ENCODE assay signal across 21 cellular contexts in the genomic region with DNA sequence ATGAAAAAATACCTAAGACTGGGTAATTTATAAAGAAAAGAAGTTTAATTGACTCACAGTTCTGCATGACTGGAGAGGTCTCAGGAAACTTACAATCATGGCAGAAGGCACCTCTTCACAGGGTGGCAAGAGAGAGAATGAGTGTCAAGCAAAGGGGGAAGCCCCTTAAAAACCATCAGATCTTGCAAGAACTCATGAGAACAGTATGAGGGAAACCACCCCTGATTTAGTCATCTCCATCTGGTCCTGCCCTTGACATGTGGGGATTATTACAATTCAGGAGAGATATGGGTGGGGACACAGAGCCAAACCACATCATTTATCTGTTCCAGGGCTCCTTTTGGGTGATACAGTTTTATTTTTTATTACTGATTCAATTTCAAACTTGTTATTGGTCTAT. TPM values are rescaled to one million over a fixed set of nuclear protein-coding genes. Genes with fewer than 3 reads are reported as not detected.
DNase-seq lines count a peak whose midpoint lies in the region; ATAC-seq, FAIRE-seq and TF ChIP-seq lines count a peak whose summit lies in the region.
"Had no signal": no experiment of that assay in that cellular context is flagged by ENCODE, and none has a peak within 500 bp of the region (broad histone marks: within the 10 kb centered on the region; RNA-seq: fewer than 3 reads in every experiment).

No MANE protein-coding gene starts in this region.

- RAD21 ChIA-PET in GM12878 (lab: Charles Lee; ENCODE audit: unreplicated experiment) = no interaction called here

- intact Hi-C loops in GM12878 (cut with micrococcal nuclease; ENCODE audit: unreplicated experiment) = no loop called here
- intact Hi-C loops in vagina (cut with DNase I) = no loop called here

- H2AFZ ChIP-seq in GM12878 (ENCODE audit: control insufficient read depth, low read depth, low read length) = no peak overlapping the region
- H2AFZ ChIP-seq: parathyroid adenoma had no signal

- TF ChIP-seq EP300 in GM12878 (IDR thresholded peaks at IDR 0.05; ENCODE audit: borderline replicate concordance in 1 of 2, control insufficient read depth in 1 of 2, low read depth in 2 of 2, low read length in 2 of 2) = no peak

- ATAC-seq in GM18498 (IDR thresholded peaks at IDR 0.05; ENCODE audit: unreplicated experiment) (peak; percentile 74), GM18870 (IDR thresholded peaks at IDR 0.05; ENCODE audit: unreplicated experiment) (peak; percentile 98), HG02852 (IDR thresholded peaks at IDR 0.05; ENCODE audit: unreplicated experiment) (peak; percentile 77), GM12878 (peak; percentile 39; the same call in 1 of the 3 replicates)
- ATAC-seq: left lobe of liver; natural killer cell treated with Interleukin-12 subunit alpha and Interleukin-12 subunit beta and Interleukin-15 and Interleukin-18, amount 100 ng/mL, for 72 hours; PC-3; right lobe of liver had no signal

- CTCF ChIA-PET in GM12878 (lab: Yijun Ruan, JAX) = no interaction called here
- CTCF ChIA-PET in HEK293T (lab: Yijun Ruan, JAX) = no interaction called here

- H3K4me2 ChIP-seq in GM12878 (ENCODE audit: control insufficient read depth, insufficient read depth) = no peak overlapping the region

- no peaks in the 10 kb centered on the region for H3K36me3 ChIP-seq in GM12878 (ENCODE audit: control insufficient read depth in 2 of 2, insufficient read depth in 2 of 2, low read length in 1 of 2)
- no peaks in the 10 kb centered on the region for H3K36me3 ChIP-seq in vagina
- H3K36me3 ChIP-seq: BLaER1 treated with 17β-estradiol and CSF1 and Interleukin-3, amounts not matched to agents 10 nM and 100 nM; right lobe of liver had no signal

- DNase-seq in GM12878 (ENCODE audit: low read depth, low spot score) (no peak), CD1c-positive myeloid dendritic cell (ENCODE audit: extremely low spot score) (no peak), T1000 (lab: John Stamatoyannopoulos, UW) (no peak), HEK293T (ENCODE audit: extremely low spot score) (no peak), vagina (ENCODE audit: extremely low spot score in 2 of 2) (no peak)
- DNase-seq: activated CD8-positive, alpha-beta memory T cell treated with anti-CD3 and anti-CD28 coated beads for 24 hours; activated T-cell treated with anti-CD3 and anti-CD28 coated beads, Interleukin-2, amount 50 U/mL, for 4 hours; cerebellar nuclear complex; NCI-H1694 treated with DMSO at 0.1 percent for 48 hours; PC-3; right lobe of liver; SHP77 treated with DMSO at 0.1 percent for 48 hours; trophoblast cell had no signal

- H3K9me3 ChIP-seq in GM12878 (replicated peaks; ENCODE audit: control insufficient read depth, insufficient read depth, low read length) = no peaks in the 10 kb centered on the region
- H3K9me3 ChIP-seq in vagina = no peaks in the 10 kb centered on the region
- H3K9me3 ChIP-seq: right lobe of liver had no signal

- no peak for TF ChIP-seq POLR2A in GM12878 (IDR thresholded peaks at IDR 0.05; ENCODE audit: low read depth, low read length)
- TF ChIP-seq POLR2A in vagina (IDR thresholded peaks at IDR 0.05) = no peak

- FAIRE-seq in GM12878 (lab: Jason Lieb, UNC) = no peak
- FAIRE-seq: GM18507 had no signal

- H3K27me3 ChIP-seq in GM12878 (replicated peaks in 1 of 2; ENCODE audit: control insufficient read depth in 2 of 2, insufficient read depth in 2 of 2, low read length in 1 of 2) (no peaks in the 10 kb centered on the region), vagina (no peaks in the 10 kb centered on the region)
- H3K27me3 ChIP-seq: right lobe of liver had no signal

- no peaks in the 10 kb centered on the region for H3K79me2 ChIP-seq in GM12878 (ENCODE audit: control insufficient read depth, insufficient read depth, low read length)
- H3K79me2 ChIP-seq: parathyroid adenoma had no signal

- H4K20me1 ChIP-seq in GM12878 (ENCODE audit: control insufficient read depth, insufficient read depth) = no peaks in the 10 kb centered on the region
- H4K20me1 ChIP-seq: BLaER1 treated with 17β-estradiol and CSF1 and Interleukin-3, amounts not matched to agents 10 nM and 100 nM had no signal

- in situ Hi-C loops in GM12878 (cut with MboI) = no loop called here

- H3K9ac ChIP-seq in GM12878 (ENCODE audit: control insufficient read depth, insufficient read depth, low read length) = no peak overlapping the region
- H3K9ac ChIP-seq: BLaER1 treated with 17β-estradiol and CSF1 and Interleukin-3, amounts not matched to agents 10 nM and 100 nM; parathyroid adenoma had no signal

- BruUV-seq in GM12878 (replicated peaks; lab: Mats Ljungman, UMichigan) = no TSS peak

- TF ChIP-seq CTCF in GM12878 (IDR thresholded peaks at IDR 0.05 in 2 of 3, conservative IDR thresholded peaks at IDR 0.05 in 1 of 3; ENCODE audit: control insufficient read depth in 2 of 3, extremely low read depth in 1 of 3, insufficient read depth in 1 of 3, low read depth in 3 of 3, low read length in 3 of 3) (no peak), vagina (IDR thresholded peaks at IDR 0.05) (no peak)

- no peak for TF ChIP-seq RAD21 in GM12878 (IDR thresholded peaks at IDR 0.05; ENCODE audit: insufficient read depth, low read depth, low read length)

- POLR2A ChIA-PET in GM12878 (lab: Charles Lee) = no interaction called here
- POLR2A ChIA-PET in HEK293T (lab: Yijun Ruan, JAX) = no interaction called here

- H3K27ac ChIP-seq in GM12878 (ENCODE audit: control insufficient read depth, insufficient read depth) (no peak overlapping the region), vagina (no peak overlapping the region)
- H3K27ac ChIP-seq: BLaER1 treated with 17β-estradiol and CSF1 and Interleukin-3, amounts not matched to agents 10 nM and 100 nM; parathyroid adenoma; right lobe of liver had no signal

- SMC1A ChIA-PET in GM12878 (lab: Charles Lee; ENCODE audit: uncharacterized antibody, unreplicated experiment) = no interaction called here

- H3K4me3 ChIP-seq in GM12878 (no peak overlapping the region), vagina (no peak overlapping the region)
- H3K4me3 ChIP-seq: BLaER1 treated with 17β-estradiol and CSF1 and Interleukin-3, amounts not matched to agents 10 nM and 100 nM; right lobe of liver had no signal

- no peaks in the 10 kb centered on the region for H3K4me1 ChIP-seq in GM12878 (ENCODE audit: control insufficient read depth, insufficient read depth, low read length)
- H3K4me1 ChIP-seq in vagina = no peaks in the 10 kb centered on the region
- H3K4me1 ChIP-seq: parathyroid adenoma, right lobe of liver had no signal

TF ChIP-seq in GM12878, 131 proteins besides CTCF, POLR2A, EP300 and RAD21 (continues in another document):
- TF ChIP-seq SRF (IDR thresholded peaks at IDR 0.05; ENCODE audit: low read depth in 2 of 2, low read length in 2 of 2) (no peak), STAT3 (IDR thresholded peaks at IDR 0.05; ENCODE audit: low read depth, low read length) (no peak), WRNIP1 (IDR thresholded peaks at IDR 0.05; ENCODE audit: borderline replicate concordance, low read depth, low read length) (no peak), NFYA (IDR thresholded peaks at IDR 0.05; ENCODE audit: borderline replicate concordance, low read depth, low read length) (no peak), POLR2AphosphoS2 (IDR thresholded peaks at IDR 0.05; ENCODE audit: low read depth, low read length) (no peak), RUNX3 (IDR thresholded peaks at IDR 0.05; ENCODE audit: low read length) (peak; percentile 28; the same call in 1 of the 2 replicates), RFX5 (IDR thresholded peaks at IDR 0.05; ENCODE audit: low read depth, low read length) (no peak)

TF ChIP-seq in HEK293T, 16 proteins besides CTCF, POLR2A, EP300 and RAD21:
- TF ChIP-seq NFRKB (IDR thresholded peaks at IDR 0.05) = no peak
- no peak for TF ChIP-seq LEF1 (IDR thresholded peaks at IDR 0.05; ENCODE audit: borderline replicate concordance)
- no peak for TF ChIP-seq SP1 (IDR thresholded peaks at IDR 0.05)
- TF ChIP-seq FOXA1 (IDR thresholded peaks at IDR 0.05) = no peak
- TF ChIP-seq FOXK2 (IDR thresholded peaks at IDR 0.05) = no peak
- TF ChIP-seq, protein P1, sequence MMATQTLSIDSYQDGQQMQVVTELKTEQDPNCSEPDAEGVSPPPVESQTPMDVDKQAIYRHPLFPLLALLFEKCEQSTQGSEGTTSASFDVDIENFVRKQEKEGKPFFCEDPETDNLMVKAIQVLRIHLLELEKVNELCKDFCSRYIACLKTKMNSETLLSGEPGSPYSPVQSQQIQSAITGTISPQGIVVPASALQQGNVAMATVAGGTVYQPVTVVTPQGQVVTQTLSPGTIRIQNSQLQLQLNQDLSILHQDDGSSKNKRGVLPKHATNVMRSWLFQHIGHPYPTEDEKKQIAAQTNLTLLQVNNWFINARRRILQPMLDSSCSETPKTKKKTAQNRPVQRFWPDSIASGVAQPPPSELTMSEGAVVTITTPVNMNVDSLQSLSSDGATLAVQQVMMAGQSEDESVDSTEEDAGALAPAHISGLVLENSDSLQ (IDR thresholded peaks at IDR 0.05) = no peak
- TF ChIP-seq FOXM1 (IDR thresholded peaks at IDR 0.05; ENCODE audit: borderline replicate concordance) = no peak
- no peak for TF ChIP-seq BHLHE40 (IDR thresholded peaks at IDR 0.05; ENCODE audit: borderline replicate concordance)
- TF ChIP-seq HDGF (IDR thresholded peaks at IDR 0.05; ENCODE audit: borderline replicate concordance) = no peak
- no peak for TF ChIP-seq ARNT (IDR thresholded peaks at IDR 0.05)
- TF ChIP-seq ELF4 (IDR thresholded peaks at IDR 0.05) = no peak
- no peak for TF ChIP-seq CTBP1 (IDR thresholded peaks at IDR 0.05; ENCODE audit: borderline replicate concordance)
- no peak for TF ChIP-seq ZNF384 (IDR thresholded peaks at IDR 0.05)
- no peak for TF ChIP-seq TARDBP (IDR thresholded peaks at IDR 0.05)
- no peak for TF ChIP-seq L3MBTL2 (conservative IDR thresholded peaks at IDR 0.05)
- no peak for TF ChIP-seq SUZ12 (IDR thresholded peaks at IDR 0.05)
TF ChIP-seq in HEK293T: peak in this region for 0.

RNA-seq across cellular contexts. Expression of a gene that starts 23.2 kb away (rescaled TPM):
- total RNA-seq in GM12878 (2013; cell fraction: nucleolus; rRNA removed) = not detected in 2 replicates
- total RNA-seq in GM12878 (2014; rRNA removed) (not detected in 2 replicates), GM12878 (2014; rRNA removed; fragmentation: Illumina TruSeq; extraction: Trizol) (not detected in 2 replicates), GM12878 (2021) (0.08 TPM in 1 of 2 replicates, not detected in the other), vagina (0.49 TPM)
- 0.24 TPM for polyA plus RNA-seq in GM12878 (2011; ENCODE audit: low read depth)
- polyA plus RNA-seq in GM12878 (2011; rRNA removed) (not detected in 2 replicates), GM12878 (2014; fragmentation: Illumina TruSeq; extraction: Trizol) (not detected in 2 replicates), GM12878 (2014; fragmentation: Nextera tagmentation; extraction: Ambion mirVana) (not detected), GM12878 (2014; rRNA removed) (0.04 TPM in 1 of 2 replicates, not detected in the other), GM12878 (2016; fragmentation: Nextera tagmentation; extraction: Ambion mirVana) (not detected)
- not detected in 2 replicates for polyA plus RNA-seq in GM12878 (2011; cell fraction: cytosol; rRNA removed)
- not detected in 2 replicates for polyA plus RNA-seq in GM12878 (2011; cell fraction: nucleus; rRNA removed)
- 0.19 and 0.42 TPM in 2 replicates for polyA plus RNA-seq in GM12878 (2012)
- polyA minus RNA-seq in GM12878 (2011; rRNA and poly(A)+ RNA removed) = not detected in 2 replicates
- polyA minus RNA-seq in GM12878 (2011; cell fraction: cytosol; rRNA and poly(A)+ RNA removed) = not detected in 2 replicates
- polyA minus RNA-seq in GM12878 (2011; cell fraction: nucleus; rRNA and poly(A)+ RNA removed) = not detected in 2 replicates
- total RNA-seq: left lobe of liver; natural killer cell treated with Interleukin-12 subunit alpha and Interleukin-12 subunit beta and Interleukin-15 and Interleukin-18, amount 100 ng/mL, for 72 hours; right lobe of liver had no signal

Comparison
In these comparisons a context has a peak if more than half of its experiments do, and no peak if none do; other contexts are left out.
1. ATAC-seq: peak in every context shown above with its lines; median percentile 98 in GM18870; 77 in HG02852; 74 in GM18498; 39 in GM12878.